ENCODE assay signal across 15 cellular contexts in the genomic region with DNA sequence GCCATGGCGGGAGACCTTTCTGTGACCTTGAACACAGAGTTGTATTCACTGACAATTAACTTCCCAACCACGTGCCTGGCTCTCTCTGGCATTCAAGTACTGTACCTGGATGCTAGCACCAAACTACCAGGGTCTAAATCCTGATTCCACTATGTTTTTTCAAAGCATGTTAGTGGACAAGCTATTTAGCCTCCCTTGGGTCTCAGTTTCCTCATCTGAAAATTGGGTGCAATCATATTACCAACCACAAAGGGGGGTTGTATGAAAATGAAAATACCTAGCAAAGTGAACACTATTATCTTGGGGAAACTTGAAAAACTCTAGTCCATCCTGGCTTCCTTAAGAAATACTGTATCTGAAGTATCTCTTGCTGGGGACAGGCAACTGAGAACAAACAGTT.
DNase-seq lines count a peak whose midpoint lies in the region; TF ChIP-seq lines count a peak whose summit lies in the region.
"Had no signal": no experiment of that assay in that cellular context is flagged by ENCODE, and none has a peak within 500 bp of the region (broad histone marks: within the 10 kb centered on the region; RNA-seq: fewer than 3 reads in every experiment).

No MANE protein-coding gene starts in this region.

- H3K79me2 ChIP-seq in mammary epithelial cell (ENCODE audit: insufficient read depth, low read length), result no peaks in the 10 kb centered on the region

- dilution Hi-C loops in mammary epithelial cell (cut with HindIII; ENCODE audit: low sequenced_read_pairs), result loop anchor here (10.0 kb wide), 1 partner anchor 202 kb away; no protein-coding TSS in a partner anchor

- no peak overlapping the region for H3K9ac ChIP-seq in mammary epithelial cell (ENCODE audit: insufficient read depth, low read length)
- H3K9ac ChIP-seq: BLaER1 had no signal

- H3K4me3 ChIP-seq in mammary epithelial cell (replicated peaks in 1 of 3; ENCODE audit: insufficient read depth in 1 of 3, low read depth in 2 of 3, low read length in 3 of 3), result no peak overlapping the region
- H3K4me3 ChIP-seq: BLaER1, MG63 had no signal

- no peak overlapping the region for H3K4me2 ChIP-seq in mammary epithelial cell (ENCODE audit: insufficient read depth, low read depth, low read length)
- H3K4me2 ChIP-seq: BLaER1 had no signal

- H4K20me1 ChIP-seq in mammary epithelial cell (ENCODE audit: insufficient read depth, low read length), result no peaks in the 10 kb centered on the region
- H4K20me1 ChIP-seq: BLaER1 had no signal

- H3K9me3 Mint-ChIP-seq in osteocyte (ENCODE audit: unreplicated experiment), result peaks cover 3% of the 10 kb centered on the region
- no peaks in the 10 kb centered on the region for H3K9me3 Mint-ChIP-seq in T-helper 2 cell treated with Interferon-gamma antibody and Interleukin-4, amounts not matched to agents 5 μg/mL and 100 μg/mL, for 36 hours
- H3K9me3 Mint-ChIP-seq: CD8-positive, alpha-beta T cell had no signal

- H3K27ac ChIP-seq in mammary epithelial cell (ENCODE audit: insufficient read depth, low read depth, low read length), result peak overlapping the region; percentile 11
- H3K27ac ChIP-seq: BLaER1 had no signal

- intact Hi-C loops in mammary epithelial cell (cut with micrococcal nuclease), result no loop called here

- WGBS in mammary epithelial cell (ENCODE audit: low coverage, missing lambda C conversion rate), result 54% methylated on average over 2 of the region's 2 CpGs

- H3K4me1 Mint-ChIP-seq in osteocyte (ENCODE audit: unreplicated experiment), result peaks cover 32% of the 10 kb centered on the region
- H3K4me1 Mint-ChIP-seq in T-helper 2 cell treated with Interferon-gamma antibody and Interleukin-4, amounts not matched to agents 5 μg/mL and 100 μg/mL, for 36 hours (ENCODE audit: low read depth), result peaks cover 13% of the 10 kb centered on the region

- peak; percentile 40 for DNase-seq in NAMALWA (ENCODE audit: low spot score)
- no peak for DNase-seq in mammary epithelial cell
- DNase-seq in osteocyte (ENCODE audit: extremely low spot score, unreplicated experiment), result no peak
- no peak for DNase-seq in T-helper 2 cell treated with Interferon-gamma antibody and Interleukin-4, amounts not matched to agents 5 μg/mL and 100 μg/mL, for 36 hours (ENCODE audit: low spot score)
- no peak for DNase-seq in OCI-M2 (lab: John Stamatoyannopoulos, UW; ENCODE audit: unreplicated experiment)
- DNase-seq in NCI-H446 treated with DMSO at 0.1 percent for 48 hours (lab: John Stamatoyannopoulos, UW), result no peak
- DNase-seq: Calu3; CD8-positive, alpha-beta T cell; GF-D8; MG63; NCI-H1092 treated with DMSO at 0.1 percent for 48 hours; NCI-H2081 treated with DMSO at 0.1 percent for 48 hours; NCI-H748 treated with DMSO at 0.1 percent for 48 hours had no signal

- H3K27me3 Mint-ChIP-seq in osteocyte (ENCODE audit: unreplicated experiment), result no peaks in the 10 kb centered on the region
- peaks cover 9% of the 10 kb centered on the region for H3K27me3 Mint-ChIP-seq in T-helper 2 cell treated with Interferon-gamma antibody and Interleukin-4, amounts not matched to agents 5 μg/mL and 100 μg/mL, for 36 hours (ENCODE audit: low read depth)

- H3K36me3 Mint-ChIP-seq in osteocyte (ENCODE audit: unreplicated experiment), result peaks cover 4% of the 10 kb centered on the region
- no peaks in the 10 kb centered on the region for H3K36me3 Mint-ChIP-seq in T-helper 2 cell treated with Interferon-gamma antibody and Interleukin-4, amounts not matched to agents 5 μg/mL and 100 μg/mL, for 36 hours (ENCODE audit: low read depth)
- H3K36me3 Mint-ChIP-seq: CD8-positive, alpha-beta T cell had no signal

- CTCF ChIA-PET in mammary epithelial cell (lab: Charles Lee; ENCODE audit: low non-redundant PET), result no interaction called here

- 0 out of 3 replicates have a peak, but pooled peaks have one; percentile 3 for TF ChIP-seq CTCF in GM12872 (IDR thresholded peaks at IDR 0.05; ENCODE audit: insufficient read depth, low read depth, low read length)
- no peak for TF ChIP-seq CTCF in mammary epithelial cell (conservative IDR thresholded peaks at IDR 0.05 in 1 of 2, IDR thresholded peaks at IDR 0.05 in 1 of 2; ENCODE audit: extremely low read depth in 1 of 2, insufficient read depth in 1 of 2, low read depth in 1 of 2, low read length in 2 of 2)
- TF ChIP-seq CTCF in osteocyte (IDR thresholded peaks at IDR 0.05), result peak; percentile 10

- H3K36me3 ChIP-seq in mammary epithelial cell (ENCODE audit: insufficient read depth, low read length), result no peaks in the 10 kb centered on the region
- H3K36me3 ChIP-seq: BLaER1, MG63 had no signal

- in situ Hi-C loops in mammary epithelial cell (cut with MboI; ENCODE audit: low sequenced_read_pairs in 2 of 2), result no loop called here

- no peaks in the 10 kb centered on the region for H3K9me3 ChIP-seq in mammary epithelial cell (replicated peaks; ENCODE audit: insufficient read depth, low read length)
- H3K9me3 ChIP-seq: BLaER1, MG63 had no signal

- H3K27me3 ChIP-seq in mammary epithelial cell (ENCODE audit: insufficient read depth, low read length), result no peaks in the 10 kb centered on the region
- H3K27me3 ChIP-seq: BLaER1, MG63 had no signal

- peak overlapping the region; percentile 50 for H2AFZ ChIP-seq in mammary epithelial cell (ENCODE audit: low read depth, low read length)

- H3K27ac Mint-ChIP-seq in osteocyte (ENCODE audit: unreplicated experiment), result no peak overlapping the region
- H3K27ac Mint-ChIP-seq in T-helper 2 cell treated with Interferon-gamma antibody and Interleukin-4, amounts not matched to agents 5 μg/mL and 100 μg/mL, for 36 hours, result no peak overlapping the region
- H3K27ac Mint-ChIP-seq: CD8-positive, alpha-beta T cell had no signal

- H3K4me3 Mint-ChIP-seq in osteocyte (ENCODE audit: unreplicated experiment), result no peak overlapping the region
- no peak overlapping the region for H3K4me3 Mint-ChIP-seq in T-helper 2 cell treated with Interferon-gamma antibody and Interleukin-4, amounts not matched to agents 5 μg/mL and 100 μg/mL, for 36 hours
- H3K4me3 Mint-ChIP-seq: CD8-positive, alpha-beta T cell had no signal

- H3K4me1 ChIP-seq in mammary epithelial cell (ENCODE audit: insufficient read depth, low read length), result peaks cover 42% of the 10 kb centered on the region

- no TSS peak for BruUV-seq in mammary epithelial cell (replicated peaks; lab: Mats Ljungman, UMichigan)

Comparison
In these comparisons a context has a peak if more than half of its experiments do, and no peak if none do; other contexts are left out.
1. CTCF ChIP-seq: peak in GM12872 (single experiment) and osteocyte (single experiment); none in mammary epithelial cell (0 of 2).